Comparison of ENCODE assay signal across 16 cellular contexts in genomic region chr5:77367733-77368132, GRCh38.
DNase-seq lines count a peak whose midpoint lies in the region; ATAC-seq, FAIRE-seq and TF ChIP-seq lines count a peak whose summit lies in the region.
"Had no signal": no experiment of that assay in that cellular context is flagged by ENCODE, and none has a peak within 500 bp of the region (broad histone marks: within the 10 kb centered on the region; RNA-seq: fewer than 3 reads in every experiment).

No MANE protein-coding gene starts in this region.

- H3K36me3 Mint-ChIP-seq in activated naive CD8-positive, alpha-beta T cell treated with anti-CD3 and anti-CD28 coated beads for 36 hours: no peaks in the 10 kb centered on the region
- H3K36me3 Mint-ChIP-seq in WTC11: no peaks in the 10 kb centered on the region
- H3K36me3 Mint-ChIP-seq: activated naive CD8-positive, alpha-beta T cell treated with anti-CD3 and anti-CD28 coated beads, Interleukin-2, amount 10 ng/mL, durations not matched to agents 7 days and 5 days; natural killer cell had no signal

- TF ChIP-seq POLR2A in H54 (IDR thresholded peaks at IDR 0.05; ENCODE audit: low read depth, low read length): no peak

- CTCF ChIA-PET in WTC11 (lab: Charles Lee): no interaction called here

- no peaks in the 10 kb centered on the region for H3K4me1 Mint-ChIP-seq in activated naive CD8-positive, alpha-beta T cell treated with anti-CD3 and anti-CD28 coated beads for 36 hours
- no peaks in the 10 kb centered on the region for H3K4me1 Mint-ChIP-seq in WTC11
- H3K4me1 Mint-ChIP-seq: activated naive CD8-positive, alpha-beta T cell treated with anti-CD3 and anti-CD28 coated beads, Interleukin-2, amount 10 ng/mL, durations not matched to agents 7 days and 5 days; natural killer cell had no signal

- no peaks in the 10 kb centered on the region for H3K27me3 Mint-ChIP-seq in activated naive CD8-positive, alpha-beta T cell treated with anti-CD3 and anti-CD28 coated beads for 36 hours
- no peaks in the 10 kb centered on the region for H3K27me3 Mint-ChIP-seq in WTC11 (ENCODE audit: low read depth)

- POLR2A ChIA-PET in WTC11 (lab: Charles Lee): no interaction called here

- no peak for ATAC-seq in SK-N-SH treated with all-trans-retinoic acid at 6 μM for 48 hours
- no peak for ATAC-seq in WTC11
- ATAC-seq: natural killer cell had no signal

- H3K4me3 Mint-ChIP-seq in activated naive CD8-positive, alpha-beta T cell treated with anti-CD3 and anti-CD28 coated beads for 36 hours: no peak overlapping the region
- no peak overlapping the region for H3K4me3 Mint-ChIP-seq in WTC11
- H3K4me3 Mint-ChIP-seq: activated naive CD8-positive, alpha-beta T cell treated with anti-CD3 and anti-CD28 coated beads, Interleukin-2, amount 10 ng/mL, durations not matched to agents 7 days and 5 days; natural killer cell had no signal

- no peaks in the 10 kb centered on the region for H3K9me3 Mint-ChIP-seq in activated naive CD8-positive, alpha-beta T cell treated with anti-CD3 and anti-CD28 coated beads for 36 hours
- no peaks in the 10 kb centered on the region for H3K9me3 Mint-ChIP-seq in WTC11
- H3K9me3 Mint-ChIP-seq: activated naive CD8-positive, alpha-beta T cell treated with anti-CD3 and anti-CD28 coated beads, Interleukin-2, amount 10 ng/mL, durations not matched to agents 7 days and 5 days; natural killer cell had no signal

- H3K27ac Mint-ChIP-seq in activated naive CD8-positive, alpha-beta T cell treated with anti-CD3 and anti-CD28 coated beads for 36 hours: no peak overlapping the region
- H3K27ac Mint-ChIP-seq in WTC11: no peak overlapping the region
- H3K27ac Mint-ChIP-seq: natural killer cell had no signal

- DNase-seq in activated CD4-positive, alpha-beta T cell treated with anti-CD3 and anti-CD28 coated beads for 48 hours: peak; percentile 29
- no peak for DNase-seq in activated CD4-positive, alpha-beta T cell treated with anti-CD3 and anti-CD28 coated beads, Interleukin-2, amount 50 U/mL, for 1 hour
- DNase-seq in EL (peak; percentile 52), kidney tubule cell (ENCODE audit: low spot score) (peak; percentile 30), H54 (ENCODE audit: insufficient read length, low spot score) (no peak), WTC11 (ENCODE audit: low spot score) (no peak)
- peak; percentile 7 for DNase-seq in activated naive CD8-positive, alpha-beta T cell treated with anti-CD3 and anti-CD28 coated beads for 36 hours
- DNase-seq: activated naive CD8-positive, alpha-beta T cell treated with anti-CD3 and anti-CD28 coated beads, Interleukin-2, amount 10 ng/mL, durations not matched to agents 7 days and 5 days; cortex of kidney; erythroblast; natural killer cell; NCI-H1048; NK-92 treated with Interleukin-12 subunit alpha and Interleukin-12 subunit beta, amount 100 ng/mL, for 24 hours; SIG-M5 had no signal

- TF ChIP-seq CTCF in WTC11 (IDR thresholded peaks at IDR 0.05): no peak

- no peak for FAIRE-seq in H54 (lab: Jason Lieb, UNC)
- FAIRE-seq: GM19239 had no signal

TF ChIP-seq in SK-N-SH treated with all-trans-retinoic acid at 6 μM for 48 hours, 23 proteins besides CTCF, POLR2A, EP300 and RAD21 (continues in another document):
- TF ChIP-seq POU6F1 (CRISPR knock-in tag; IDR thresholded peaks at IDR 0.05; ENCODE audit: borderline replicate concordance, low read depth): no peak
- TF ChIP-seq BACH2 (CRISPR knock-in tag; IDR thresholded peaks at IDR 0.05; ENCODE audit: borderline replicate concordance): no peak
- no peak for TF ChIP-seq ZNF70 (CRISPR knock-in tag; IDR thresholded peaks at IDR 0.05)
- no peak for TF ChIP-seq TSHZ2 (CRISPR knock-in tag; IDR thresholded peaks at IDR 0.05)

TF ChIP-seq in WTC11, 78 proteins besides CTCF, POLR2A, EP300 and RAD21:
- TF ChIP-seq OVOL2 (CRISPR knock-in tag; IDR thresholded peaks at IDR 0.05; ENCODE audit: borderline replicate concordance) (no peak), FOXP1 (CRISPR knock-in tag; IDR thresholded peaks at IDR 0.05; ENCODE audit: borderline replicate concordance) (no peak), SMAD3 (CRISPR knock-in tag; IDR thresholded peaks at IDR 0.05; ENCODE audit: borderline replicate concordance) (no peak), RORB (CRISPR knock-in tag; IDR thresholded peaks at IDR 0.05) (no peak), USF2 (CRISPR knock-in tag; IDR thresholded peaks at IDR 0.05) (no peak), EMX1 (CRISPR knock-in tag; IDR thresholded peaks at IDR 0.05) (no peak)
- TF ChIP-seq, protein P1, sequence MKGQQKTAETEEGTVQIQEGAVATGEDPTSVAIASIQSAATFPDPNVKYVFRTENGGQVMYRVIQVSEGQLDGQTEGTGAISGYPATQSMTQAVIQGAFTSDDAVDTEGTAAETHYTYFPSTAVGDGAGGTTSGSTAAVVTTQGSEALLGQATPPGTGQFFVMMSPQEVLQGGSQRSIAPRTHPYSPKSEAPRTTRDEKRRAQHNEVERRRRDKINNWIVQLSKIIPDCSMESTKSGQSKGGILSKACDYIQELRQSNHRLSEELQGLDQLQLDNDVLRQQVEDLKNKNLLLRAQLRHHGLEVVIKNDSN (CRISPR knock-in tag; IDR thresholded peaks at IDR 0.05): no peak
- TF ChIP-seq, protein P2, sequence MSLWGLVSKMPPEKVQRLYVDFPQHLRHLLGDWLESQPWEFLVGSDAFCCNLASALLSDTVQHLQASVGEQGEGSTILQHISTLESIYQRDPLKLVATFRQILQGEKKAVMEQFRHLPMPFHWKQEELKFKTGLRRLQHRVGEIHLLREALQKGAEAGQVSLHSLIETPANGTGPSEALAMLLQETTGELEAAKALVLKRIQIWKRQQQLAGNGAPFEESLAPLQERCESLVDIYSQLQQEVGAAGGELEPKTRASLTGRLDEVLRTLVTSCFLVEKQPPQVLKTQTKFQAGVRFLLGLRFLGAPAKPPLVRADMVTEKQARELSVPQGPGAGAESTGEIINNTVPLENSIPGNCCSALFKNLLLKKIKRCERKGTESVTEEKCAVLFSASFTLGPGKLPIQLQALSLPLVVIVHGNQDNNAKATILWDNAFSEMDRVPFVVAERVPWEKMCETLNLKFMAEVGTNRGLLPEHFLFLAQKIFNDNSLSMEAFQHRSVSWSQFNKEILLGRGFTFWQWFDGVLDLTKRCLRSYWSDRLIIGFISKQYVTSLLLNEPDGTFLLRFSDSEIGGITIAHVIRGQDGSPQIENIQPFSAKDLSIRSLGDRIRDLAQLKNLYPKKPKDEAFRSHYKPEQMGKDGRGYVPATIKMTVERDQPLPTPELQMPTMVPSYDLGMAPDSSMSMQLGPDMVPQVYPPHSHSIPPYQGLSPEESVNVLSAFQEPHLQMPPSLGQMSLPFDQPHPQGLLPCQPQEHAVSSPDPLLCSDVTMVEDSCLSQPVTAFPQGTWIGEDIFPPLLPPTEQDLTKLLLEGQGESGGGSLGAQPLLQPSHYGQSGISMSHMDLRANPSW (CRISPR knock-in tag; conservative IDR thresholded peaks at IDR 0.05; ENCODE audit: low read depth): no peak
- TF ChIP-seq, protein P3, sequence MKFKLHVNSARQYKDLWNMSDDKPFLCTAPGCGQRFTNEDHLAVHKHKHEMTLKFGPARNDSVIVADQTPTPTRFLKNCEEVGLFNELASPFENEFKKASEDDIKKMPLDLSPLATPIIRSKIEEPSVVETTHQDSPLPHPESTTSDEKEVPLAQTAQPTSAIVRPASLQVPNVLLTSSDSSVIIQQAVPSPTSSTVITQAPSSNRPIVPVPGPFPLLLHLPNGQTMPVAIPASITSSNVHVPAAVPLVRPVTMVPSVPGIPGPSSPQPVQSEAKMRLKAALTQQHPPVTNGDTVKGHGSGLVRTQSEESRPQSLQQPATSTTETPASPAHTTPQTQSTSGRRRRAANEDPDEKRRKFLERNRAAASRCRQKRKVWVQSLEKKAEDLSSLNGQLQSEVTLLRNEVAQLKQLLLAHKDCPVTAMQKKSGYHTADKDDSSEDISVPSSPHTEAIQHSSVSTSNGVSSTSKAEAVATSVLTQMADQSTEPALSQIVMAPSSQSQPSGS (CRISPR knock-in tag; IDR thresholded peaks at IDR 0.05; ENCODE audit: borderline replicate concordance, low read depth): no peak

Comparison
In these comparisons a context has a peak if more than half of its experiments do, and no peak if none do; other contexts are left out.
1. DNase-seq: peak in activated CD4-positive, alpha-beta T cell treated with anti-CD3 and anti-CD28 coated beads for 48 hours (single experiment), EL (single experiment), activated naive CD8-positive, alpha-beta T cell treated with anti-CD3 and anti-CD28 coated beads for 36 hours (single experiment) and kidney tubule cell (single experiment); none in activated CD4-positive, alpha-beta T cell treated with anti-CD3 and anti-CD28 coated beads, Interleukin-2, amount 50 U/mL, for 1 hour (single experiment), H54 (single experiment) and WTC11 (single experiment).